Comparison of ENCODE assay signal across 10 cellular contexts in the genomic region with DNA sequence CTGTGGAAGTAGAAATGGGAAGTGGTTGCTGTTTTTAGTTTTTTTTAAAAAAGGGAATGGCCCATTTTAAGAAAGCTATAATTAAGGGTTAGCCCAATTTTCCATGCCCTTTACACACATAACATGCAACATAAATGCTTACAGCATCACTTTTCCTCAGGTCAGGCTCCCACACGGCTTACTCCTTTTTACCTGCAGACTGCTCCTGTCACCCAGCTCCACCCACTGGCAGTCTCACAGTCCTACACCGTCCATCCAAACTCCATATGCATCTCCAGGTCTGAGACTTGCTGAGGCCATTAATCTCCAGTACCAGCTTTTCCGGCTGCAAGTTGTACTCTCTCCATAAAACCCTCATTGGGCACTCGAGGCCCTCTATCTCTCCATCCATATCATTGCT.
A peak's percentile ranks its signal among the peaks of the same experiment; 100 is the strongest.
DNase-seq lines count a peak whose midpoint lies in the region; ATAC-seq and TF ChIP-seq lines count a peak whose summit lies in the region.
"Had no signal": no experiment of that assay in that cellular context is flagged by ENCODE, and none has a peak within 500 bp of the region (broad histone marks: within the 10 kb centered on the region; RNA-seq: fewer than 3 reads in every experiment).

No MANE protein-coding gene starts in this region.

- intact Hi-C loops in head of caudate nucleus (cut with DNase I) = no loop called here

- ATAC-seq in GM18868 (IDR thresholded peaks at IDR 0.05; ENCODE audit: unreplicated experiment) = peak; percentile 85

- peak; percentile 74 for TF ChIP-seq CTCF in epithelial cell of esophagus (IDR thresholded peaks at IDR 0.05; ENCODE audit: insufficient read depth, low read depth, low read length, missing control alignments)

- H3K4me3 ChIP-seq in epithelial cell of esophagus (ENCODE audit: low read length) = no peak overlapping the region
- H3K4me3 ChIP-seq: lower lobe of right lung had no signal

- DNase-seq in ACHN (peak; percentile 2), NCI-H146 treated with DMSO at 0.1 percent for 48 hours (lab: John Stamatoyannopoulos, UW; ENCODE audit: unreplicated experiment) (peak; percentile 41), epithelial cell of esophagus (ENCODE audit: low read depth) (peak; percentile 52), Ammon's horn (ENCODE audit: low spot score) (no peak), NCI-H2029 treated with DMSO at 0.1 percent for 48 hours (lab: John Stamatoyannopoulos, UW) (no peak), head of caudate nucleus (no peak)
- no peak for DNase-seq in stimulated activated CD4-positive, alpha-beta T cell treated with anti-CD3 and anti-CD28 coated beads, Interleukin-2, amount 100 ng/mL, for 24 hours
- DNase-seq: activated naive CD4-positive, alpha-beta T cell treated with Interleukin-2 at 50 U/mL for 16 hours; lower lobe of right lung had no signal

- in situ Hi-C loops in ACHN (cut with HindIII; ENCODE audit: low pct_ligation_motif_present, low pct_unique_long_range_greater_than_20kb, low sequenced_read_pairs) = no loop called here

Comparison
In these comparisons a context has a peak if more than half of its experiments do, and no peak if none do; other contexts are left out.
1. DNase-seq: peak in ACHN (single experiment), NCI-H146 treated with DMSO at 0.1 percent for 48 hours (single experiment) and epithelial cell of esophagus (single experiment); none in Ammon's horn (single experiment), NCI-H2029 treated with DMSO at 0.1 percent for 48 hours (single experiment), head of caudate nucleus (0 of 42) and stimulated activated CD4-positive, alpha-beta T cell treated with anti-CD3 and anti-CD28 coated beads, Interleukin-2, amount 100 ng/mL, for 24 hours (0 of 2).